ENCODE assay signal across 7 cellular contexts in genomic region chr17:75159196-75160031, GRCh38. TPM values are rescaled to one million over a fixed set of nuclear protein-coding genes. Genes with fewer than 3 reads are reported as not detected.
DNase-seq lines count a peak whose midpoint lies in the region; ATAC-seq and TF ChIP-seq lines count a peak whose summit lies in the region.
"Had no signal": no experiment of that assay in that cellular context is flagged by ENCODE, and none has a peak within 500 bp of the region (broad histone marks: within the 10 kb centered on the region; RNA-seq: fewer than 3 reads in every experiment).

No MANE protein-coding gene starts in this region.

- H2AFZ ChIP-seq in H9 (ENCODE audit: low read length) = no peak overlapping the region

- no peak overlapping the region for H4K8ac ChIP-seq in H9 (replicated peaks; ENCODE audit: insufficient read length, low read depth, low read length)
- H4K8ac ChIP-seq in mesendoderm (ENCODE audit: low read depth, low read length) = no peak overlapping the region

- no peak overlapping the region for H3K4me3 ChIP-seq in mesendoderm (ENCODE audit: low read length)

- H3K27ac Mint-ChIP-seq in H9 (peak overlapping the region in 2 of 3 experiments; percentile 76 to 84; a peak in 4 of 7 replicates), WTC11 (peak overlapping the region; percentile 49; the same call in 1 of the 2 replicates)
- no peak overlapping the region for H3K27ac Mint-ChIP-seq in T-helper 2 cell treated with Interferon-gamma antibody and Interleukin-4, amounts not matched to agents 5 μg/mL and 100 μg/mL, for 36 hours

- H2AK5ac ChIP-seq in H9 (ENCODE audit: insufficient read length, low read length) (no peak overlapping the region), mesendoderm (ENCODE audit: low read length) (no peak overlapping the region)

- no peak overlapping the region for H3K4me3 Mint-ChIP-seq in H9
- no peak overlapping the region for H3K4me3 Mint-ChIP-seq in WTC11
- no peak overlapping the region for H3K4me3 Mint-ChIP-seq in T-helper 2 cell treated with Interferon-gamma antibody and Interleukin-4, amounts not matched to agents 5 μg/mL and 100 μg/mL, for 36 hours

- H3K79me1 ChIP-seq in H9 (ENCODE audit: insufficient read depth, low read depth, low read length, poor library complexity, severe bottlenecking) (no peaks in the 10 kb centered on the region), mesendoderm (ENCODE audit: low read length) (no peaks in the 10 kb centered on the region)

- H3K4me2 ChIP-seq in H9 (ENCODE audit: insufficient read depth, insufficient read length, low read length) (no peak overlapping the region), mesendoderm (ENCODE audit: low read length) (no peak overlapping the region)

- H3K9me3 ChIP-seq in H9 (ENCODE audit: control insufficient read depth, low read depth, low read length) = no peaks in the 10 kb centered on the region

- H3K23ac ChIP-seq in H9 (ENCODE audit: insufficient read length, low read depth, low read length) = no peak overlapping the region
- no peak overlapping the region for H3K23ac ChIP-seq in mesendoderm (ENCODE audit: low read length)

- no peaks in the 10 kb centered on the region for H3K36me3 ChIP-seq in mesendoderm (ENCODE audit: control insufficient read depth, insufficient read depth, low read length)

- H3K4me1 ChIP-seq in H9 (ENCODE audit: insufficient read depth, low read length) (no peaks in the 10 kb centered on the region), mesendoderm (ENCODE audit: control insufficient read depth, low read depth, low read length) (peaks cover 2% of the 10 kb centered on the region)

- no peak overlapping the region for H2BK12ac ChIP-seq in H9 (ENCODE audit: insufficient read length, low read depth, low read length)

- H3K9ac ChIP-seq in H9 (ENCODE audit: extremely low read depth, insufficient read length, low read length) (no peak overlapping the region), mesendoderm (ENCODE audit: low read length) (no peak overlapping the region)

- H4K5ac ChIP-seq in H9 (ENCODE audit: insufficient read length, low read depth, low read length) = no peak overlapping the region
- H4K5ac ChIP-seq in mesendoderm (ENCODE audit: low read length) = no peak overlapping the region

- WGBS in H9 (ENCODE audit: extremely low coverage, insufficient read length, low lambda C conversion rate) = no CpG with 5 or more reads among the region's 4 CpGs
- no CpG with 5 or more reads among the region's 4 CpGs for WGBS in mesendoderm (ENCODE audit: extremely low coverage, insufficient coverage, low lambda C conversion rate)

- H3K18ac ChIP-seq in H9 (ENCODE audit: insufficient read length, low read depth, low read length) (no peak overlapping the region), mesendoderm (ENCODE audit: low read length) (no peak overlapping the region)

- H2BK120ac ChIP-seq in H9 (ENCODE audit: low read depth, low read length, poor library complexity, severe bottlenecking) (no peak overlapping the region), mesendoderm (ENCODE audit: low read depth, low read length) (no peak overlapping the region)

- no peak for ATAC-seq in WTC11
- ATAC-seq in stimulated activated naive CD8-positive, alpha-beta T cell treated with anti-CD3 and anti-CD28 coated beads, Interleukin-15, Interleukin-2, amounts not matched to agents 100 U/mL and 50 U/mL, for 24 hours = no peak

- H3K79me2 ChIP-seq in H9 (ENCODE audit: insufficient read depth, low read length) (no peaks in the 10 kb centered on the region), mesendoderm (ENCODE audit: control insufficient read depth, insufficient read depth, low read length) (no peaks in the 10 kb centered on the region)

- POLR2A ChIA-PET in WTC11 (lab: Charles Lee) = interaction anchor here (0.7 kb wide), 1 partner anchor 40 kb away, joined by 3 read pairs; no protein-coding TSS in a partner anchor

- H3K4me1 Mint-ChIP-seq in H9 (peaks cover 11 to 18% of the 10 kb centered on the region in 2 experiments), WTC11 (peaks cover 21% of the 10 kb centered on the region)
- peaks cover 13% of the 10 kb centered on the region for H3K4me1 Mint-ChIP-seq in T-helper 2 cell treated with Interferon-gamma antibody and Interleukin-4, amounts not matched to agents 5 μg/mL and 100 μg/mL, for 36 hours (ENCODE audit: low read depth)

- H3K27me3 Mint-ChIP-seq in H9 (ENCODE audit: low read depth) = peaks cover 2% of the 10 kb centered on the region; the same call in 1 of the 2 replicates
- no peaks in the 10 kb centered on the region for H3K27me3 Mint-ChIP-seq in WTC11 (ENCODE audit: low read depth)
- H3K27me3 Mint-ChIP-seq in T-helper 2 cell treated with Interferon-gamma antibody and Interleukin-4, amounts not matched to agents 5 μg/mL and 100 μg/mL, for 36 hours (ENCODE audit: low read depth) = no peaks in the 10 kb centered on the region

- no peaks in the 10 kb centered on the region for H3K27me3 ChIP-seq in H9 (ENCODE audit: insufficient read depth, low read length)
- H3K27me3 ChIP-seq in mesendoderm (ENCODE audit: insufficient read depth, low read length, poor library complexity) = no peaks in the 10 kb centered on the region

- DNase-seq in H9 (no peak), WTC11 (ENCODE audit: low spot score) (no peak), mesendoderm (peak; percentile 68), AML-193 (lab: John Stamatoyannopoulos, UW) (no peak)
- DNase-seq in stimulated activated naive CD8-positive, alpha-beta T cell treated with anti-CD3 and anti-CD28 coated beads, Interleukin-15, Interleukin-2, amounts not matched to agents 100 U/mL and 50 U/mL, for 24 hours = no peak
- no peak for DNase-seq in T-helper 2 cell treated with Interferon-gamma antibody and Interleukin-4, amounts not matched to agents 5 μg/mL and 100 μg/mL, for 36 hours (ENCODE audit: low spot score)
- DNase-seq: NCI-H2171 treated with DMSO at 0.1 percent for 48 hours had no signal

- no peak overlapping the region for H3K56ac ChIP-seq in H9 (ENCODE audit: insufficient read length, low read depth, low read length)
- H3K56ac ChIP-seq in mesendoderm (ENCODE audit: low read length) = no peak overlapping the region

- H2BK5ac ChIP-seq in H9 (ENCODE audit: insufficient read length, low read length) (no peak overlapping the region), mesendoderm (ENCODE audit: low read length) (no peak overlapping the region)

- no peak overlapping the region for H3K14ac ChIP-seq in H9 (ENCODE audit: insufficient read depth, low read length)

- H3K27ac ChIP-seq in H9 (ENCODE audit: insufficient read length, low read depth, low read length) (no peak overlapping the region), mesendoderm (ENCODE audit: low read depth, low read length) (no peak overlapping the region)

- no peak overlapping the region for H3K4ac ChIP-seq in H9 (ENCODE audit: low read depth, low read length)
- H3K4ac ChIP-seq in mesendoderm (ENCODE audit: low read depth, low read length) = no peak overlapping the region

- H3K36me3 Mint-ChIP-seq in H9 (ENCODE audit: insufficient read depth in 1 of 3, low read depth in 3 of 3) (peaks cover 2 to 14% (median 8%) of the 10 kb centered on the region in 3 experiments; a peak in 5 of 7 replicates), WTC11 (peaks cover 6% of the 10 kb centered on the region; the same call in 1 of the 2 replicates)
- H3K36me3 Mint-ChIP-seq in T-helper 2 cell treated with Interferon-gamma antibody and Interleukin-4, amounts not matched to agents 5 μg/mL and 100 μg/mL, for 36 hours (ENCODE audit: low read depth) = peaks cover 6% of the 10 kb centered on the region

- CTCF ChIA-PET in WTC11 (lab: Charles Lee) = interaction anchor here (0.8 kb wide), 2 partner anchors 13 to 81 kb away, joined by 3 read pairs; no protein-coding TSS in a partner anchor

- H2BK20ac ChIP-seq in H9 (ENCODE audit: low read depth, low read length, poor library complexity, severe bottlenecking) = no peak overlapping the region

- H3K23me2 ChIP-seq in H9 (ENCODE audit: insufficient read length, low read depth, low read length, poor library complexity, severe bottlenecking) = no peaks in the 10 kb centered on the region

- TF ChIP-seq CTCF in H9 (conservative IDR thresholded peaks at IDR 0.05) (no peak), WTC11 (IDR thresholded peaks at IDR 0.05) (no peak)

- H4K20me1 ChIP-seq in H9 (ENCODE audit: control insufficient read depth, insufficient read depth, insufficient read length) = no peaks in the 10 kb centered on the region

- H3K9me3 Mint-ChIP-seq in H9 (peaks cover 0 to 4% of the 10 kb centered on the region in 2 experiments; a peak in 1 of 5 replicates), WTC11 (no peaks in the 10 kb centered on the region)
- H3K9me3 Mint-ChIP-seq in T-helper 2 cell treated with Interferon-gamma antibody and Interleukin-4, amounts not matched to agents 5 μg/mL and 100 μg/mL, for 36 hours = no peaks in the 10 kb centered on the region

- H4K91ac ChIP-seq in H9 (ENCODE audit: insufficient read length, low read depth, low read length) = no peak overlapping the region

- no peak overlapping the region for H3T11ph ChIP-seq in H9 (ENCODE audit: low read length)

- H2BK15ac ChIP-seq in H9 (ENCODE audit: low read depth, low read length) (no peak overlapping the region), mesendoderm (replicated peaks; ENCODE audit: low read depth) (no peak overlapping the region)

RNA-seq across cellular contexts. Expression of gene JPT1, which starts 5.1 kb away (rescaled TPM):
- total RNA-seq in H9 (2021) (265 and 275 TPM in 2 replicates), WTC11 (2021) (289 to 341 TPM (median 300 TPM) in 3 replicates)
- polyA plus RNA-seq in mesendoderm (2013, experiment 1 of 2) = 721 TPM
- polyA plus RNA-seq in mesendoderm (2013, experiment 2 of 2) = 717 TPM

RNA-seq across cellular contexts. Expression of gene SUMO2, which starts 23.3 kb away (rescaled TPM):
- total RNA-seq in H9 (2021) = 813 and 824 TPM in 2 replicates
- 650 to 764 TPM (median 757 TPM) in 3 replicates for total RNA-seq in WTC11 (2021)
- 314 TPM for polyA plus RNA-seq in mesendoderm (2013, experiment 1 of 2)
- polyA plus RNA-seq in mesendoderm (2013, experiment 2 of 2) = 310 TPM

RNA-seq across cellular contexts. Expression of gene NT5C, which starts 27.9 kb away (rescaled TPM):
- total RNA-seq in H9 (2021) = 76.2 and 77.7 TPM in 2 replicates
- total RNA-seq in WTC11 (2021) = 91.0 to 102 TPM (median 96.9 TPM) in 3 replicates
- 52.7 TPM for polyA plus RNA-seq in mesendoderm (2013, experiment 1 of 2)
- polyA plus RNA-seq in mesendoderm (2013, experiment 2 of 2) = 50.6 TPM

RNA-seq across cellular contexts. Expression of gene NUP85, which starts 46.1 kb away (rescaled TPM):
- total RNA-seq in H9 (2021) (136 and 145 TPM in 2 replicates), WTC11 (2021) (89.7 to 109 TPM (median 95.1 TPM) in 3 replicates)
- 61.3 TPM for polyA plus RNA-seq in mesendoderm (2013, experiment 1 of 2)
- 63.1 TPM for polyA plus RNA-seq in mesendoderm (2013, experiment 2 of 2)

RNA-seq across cellular contexts. Expression of gene ARMC7, which starts 49.6 kb away (rescaled TPM):
- 22.4 and 22.8 TPM in 2 replicates for total RNA-seq in H9 (2021)
- 13.2 to 15.9 TPM (median 14.8 TPM) in 3 replicates for total RNA-seq in WTC11 (2021)
- polyA plus RNA-seq in mesendoderm (2013, experiment 1 of 2) = 14.7 TPM
- polyA plus RNA-seq in mesendoderm (2013, experiment 2 of 2) = 14.5 TPM
